ENCODE assay signal across 8 cellular contexts in the genomic region with DNA sequence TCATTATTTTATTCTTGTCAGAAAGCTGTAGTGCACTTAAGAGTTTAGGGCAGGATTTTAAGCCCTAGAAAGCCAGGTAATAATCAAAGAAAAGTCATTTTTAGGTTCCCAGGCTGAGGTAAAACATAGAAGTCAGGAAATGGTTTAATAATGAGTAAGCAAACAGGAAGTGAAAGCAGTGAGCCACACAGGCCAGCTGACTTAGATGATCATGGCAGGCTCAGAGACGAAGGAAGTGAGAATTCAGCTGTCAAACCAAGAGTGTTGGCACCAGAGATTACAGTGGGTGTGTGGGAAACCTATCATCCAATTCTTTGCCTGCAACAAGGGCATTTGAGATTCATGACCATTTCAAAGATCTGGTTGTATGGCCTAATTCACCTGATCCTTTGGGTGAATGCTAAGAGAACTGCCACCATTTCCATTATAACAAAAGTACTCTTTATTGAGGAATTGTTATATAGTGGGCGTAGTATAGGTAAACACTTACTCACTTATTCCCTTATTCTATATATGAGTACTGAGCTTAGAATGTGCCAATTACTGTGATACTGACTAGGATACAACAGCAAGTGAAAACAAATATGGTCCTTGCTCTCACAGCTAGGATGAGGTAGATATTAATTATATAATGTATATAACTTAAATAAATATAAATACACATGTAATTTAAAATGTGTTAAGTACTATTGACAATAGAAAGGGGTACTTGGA.
DNase-seq lines count a peak whose midpoint lies in the region; ATAC-seq, FAIRE-seq and TF ChIP-seq lines count a peak whose summit lies in the region.

No MANE protein-coding gene starts in this region.

- H3K4me1 Mint-ChIP-seq in activated naive CD8-positive, alpha-beta T cell treated with anti-CD3 and anti-CD28 coated beads, Interleukin-2, amount 50 U/mL, for 24 hours = peaks cover 18% of the 10 kb centered on the region
- H3K4me1 Mint-ChIP-seq in WTC11 = peaks cover 3% of the 10 kb centered on the region

- H3K36me3 ChIP-seq in RWPE2 (ENCODE audit: low read depth) = no peaks in the 10 kb centered on the region
- H3K36me3 ChIP-seq in mesodermal cell (ENCODE audit: control insufficient read depth, insufficient read depth, low read length) = no peaks in the 10 kb centered on the region

- peaks cover 2% of the 10 kb centered on the region for H3K27me3 Mint-ChIP-seq in activated naive CD8-positive, alpha-beta T cell treated with anti-CD3 and anti-CD28 coated beads, Interleukin-2, amount 50 U/mL, for 24 hours
- H3K27me3 Mint-ChIP-seq in WTC11 (ENCODE audit: low read depth) = no peaks in the 10 kb centered on the region

- H3K9me3 ChIP-seq in RWPE2 (ENCODE audit: severe bottlenecking) = no peaks in the 10 kb centered on the region
- H3K9me3 ChIP-seq in mesodermal cell (ENCODE audit: control insufficient read depth, low read length) = peaks cover 10% of the 10 kb centered on the region

- peaks cover 8% of the 10 kb centered on the region for H3K9me3 Mint-ChIP-seq in activated naive CD8-positive, alpha-beta T cell treated with anti-CD3 and anti-CD28 coated beads, Interleukin-2, amount 50 U/mL, for 24 hours
- peaks cover 36% of the 10 kb centered on the region for H3K9me3 Mint-ChIP-seq in WTC11

- 40 to 50% methylated on average over 1 of the region's 2 CpGs for WGBS in mesodermal cell (ENCODE audit: insufficient coverage in 2 of 2), 2 experiments

- ATAC-seq in HG03135 (IDR thresholded peaks at IDR 0.05; ENCODE audit: unreplicated experiment) = peak; percentile 100
- peak; percentile 91 for ATAC-seq in RWPE2 (ENCODE audit: low read depth)
- peak; percentile 99 for ATAC-seq in activated naive CD8-positive, alpha-beta T cell treated with anti-CD3 and anti-CD28 coated beads, Interleukin-2, amount 50 U/mL, for 24 hours
- ATAC-seq in WTC11 = no peak

- CTCF ChIA-PET in WTC11 (lab: Charles Lee) = no interaction called here

- no peak for TF ChIP-seq CTCF in RWPE2 (IDR thresholded peaks at IDR 0.05; ENCODE audit: poor library complexity, severe bottlenecking)
- TF ChIP-seq CTCF in WTC11 (IDR thresholded peaks at IDR 0.05) = no peak

- peaks cover 12% of the 10 kb centered on the region for H3K4me1 ChIP-seq in RWPE2 (ENCODE audit: insufficient read depth, poor library complexity, severe bottlenecking)
- H3K4me1 ChIP-seq in mesodermal cell (ENCODE audit: control insufficient read depth, insufficient read depth, low read length, poor library complexity, severe bottlenecking) = peaks cover 23% of the 10 kb centered on the region

- POLR2A ChIA-PET in WTC11 (lab: Charles Lee) = no interaction called here

- no peaks in the 10 kb centered on the region for H3K27me3 ChIP-seq in RWPE2 (ENCODE audit: insufficient read depth, poor library complexity, severe bottlenecking)

- H3K4me3 ChIP-seq in RWPE2 (ENCODE audit: severe bottlenecking) = no peak overlapping the region
- no peak overlapping the region for H3K4me3 ChIP-seq in mesodermal cell (ENCODE audit: extremely low read depth, insufficient read depth, low read length, poor library complexity, severe bottlenecking)

- peak overlapping the region; percentile 76 for H3K27ac Mint-ChIP-seq in activated naive CD8-positive, alpha-beta T cell treated with anti-CD3 and anti-CD28 coated beads, Interleukin-2, amount 50 U/mL, for 24 hours
- H3K27ac Mint-ChIP-seq in WTC11 = no peak overlapping the region

- H3K36me3 Mint-ChIP-seq in activated naive CD8-positive, alpha-beta T cell treated with anti-CD3 and anti-CD28 coated beads, Interleukin-2, amount 50 U/mL, for 24 hours (ENCODE audit: low read depth) = no peaks in the 10 kb centered on the region
- H3K36me3 Mint-ChIP-seq in WTC11 = peaks cover 26% of the 10 kb centered on the region

- peak overlapping the region; percentile 41 for H3K27ac ChIP-seq in RWPE2 (ENCODE audit: poor library complexity, severe bottlenecking)
- H3K27ac ChIP-seq in mesodermal cell (ENCODE audit: low read depth, low read length, severe bottlenecking) = peak overlapping the region; percentile 82

- peak; percentile 99 for FAIRE-seq in GM19239 (lab: Jason Lieb, UNC)
- no peak for FAIRE-seq in urothelium cell line (lab: Jason Lieb, UNC)

- DNase-seq in AML-193 (lab: John Stamatoyannopoulos, UW) = peak; percentile 73 to 81
- peak; percentile 27 for DNase-seq in GM19239 (ENCODE audit: insufficient read length, low spot score)
- no peak for DNase-seq in RWPE2 (ENCODE audit: low spot score)
- peak; percentile 34 for DNase-seq in activated naive CD8-positive, alpha-beta T cell treated with anti-CD3 and anti-CD28 coated beads, Interleukin-2, amount 50 U/mL, for 24 hours
- peak; percentile 17 for DNase-seq in urothelium cell line (ENCODE audit: low spot score)
- DNase-seq in WTC11 (ENCODE audit: low spot score) = no peak

- no peak overlapping the region for H3K4me3 Mint-ChIP-seq in activated naive CD8-positive, alpha-beta T cell treated with anti-CD3 and anti-CD28 coated beads, Interleukin-2, amount 50 U/mL, for 24 hours
- H3K4me3 Mint-ChIP-seq in WTC11 = no peak overlapping the region

TF ChIP-seq in WTC11, 78 proteins besides CTCF, POLR2A, EP300 and RAD21:
- TF ChIP-seq ATF2 (CRISPR knock-in tag; IDR thresholded peaks at IDR 0.05; ENCODE audit: borderline replicate concordance, low read depth) = no peak
- no peak for TF ChIP-seq ATF6 (CRISPR knock-in tag; IDR thresholded peaks at IDR 0.05)
TF ChIP-seq in WTC11: peak in this region for 0.

Comparison
In these comparisons a context has a peak if more than half of its experiments do, and no peak if none do; other contexts are left out.
1. DNase-seq: peak in AML-193 (2 of 2), GM19239 (single experiment), activated naive CD8-positive, alpha-beta T cell treated with anti-CD3 and anti-CD28 coated beads, Interleukin-2, amount 50 U/mL, for 24 hours (single experiment) and urothelium cell line (single experiment); none in RWPE2 (single experiment) and WTC11 (single experiment).